Comparison of ENCODE assay signal across 2 cellular contexts in the genomic region with DNA sequence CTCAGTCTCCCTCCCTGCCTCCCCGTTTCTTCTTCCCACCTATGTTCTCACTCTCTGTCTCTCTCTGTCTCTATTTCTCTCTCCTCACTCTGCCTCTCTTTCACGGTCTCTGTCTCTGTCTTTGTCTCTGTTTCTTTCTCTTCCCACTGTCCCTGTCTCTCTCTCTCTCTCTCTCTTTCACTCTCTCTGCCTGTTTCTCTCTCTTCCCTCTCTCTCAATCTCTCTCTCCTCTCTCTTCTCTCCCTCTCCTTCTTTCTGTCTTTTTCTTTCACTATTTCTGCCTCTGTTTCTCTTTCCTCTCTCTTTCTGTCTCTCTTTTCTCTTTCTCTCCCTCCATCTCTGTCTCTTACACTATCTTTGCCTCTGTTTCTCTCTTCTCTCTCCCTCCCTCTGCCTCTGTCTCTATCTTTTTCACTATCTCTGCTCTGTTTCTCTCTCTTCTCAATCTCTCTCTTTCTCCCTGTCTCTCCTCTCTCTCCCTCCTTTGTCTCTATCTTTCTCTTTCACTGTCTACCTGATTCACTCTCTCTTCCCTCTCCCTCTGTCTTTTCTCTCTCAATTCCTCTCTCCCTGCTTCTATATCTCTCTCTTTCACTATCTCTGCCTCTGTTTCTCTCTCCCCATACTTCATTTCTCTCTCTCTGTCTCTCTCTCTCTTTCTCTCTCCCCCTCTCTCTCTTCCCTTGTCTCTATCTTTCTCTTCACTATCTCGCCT.
A peak's percentile ranks its signal among the peaks of the same experiment; 100 is the strongest.
TF ChIP-seq lines count a peak whose summit lies in the region.

No MANE protein-coding gene starts in this region.

TF ChIP-seq in HEK293, 187 proteins besides CTCF, POLR2A, EP300 and RAD21:
- TF ChIP-seq ZNF514 (tag by site-specific recombination; IDR thresholded peaks at IDR 0.05) (no peak), ZNF518A (tag by site-specific recombination; conservative IDR thresholded peaks at IDR 0.05; ENCODE audit: low read depth) (no peak), PRDM1 (tag by site-specific recombination; IDR thresholded peaks at IDR 0.05) (peak; percentile 61), ZNF596 (tag by site-specific recombination; IDR thresholded peaks at IDR 0.05) (peak; percentile 87), ZBTB1 (tag by site-specific recombination; IDR thresholded peaks at IDR 0.05) (no peak), ZNF366 (tag by site-specific recombination; conservative IDR thresholded peaks at IDR 0.05) (peak; percentile 41; the same call in 1 of the 2 replicates)

TF ChIP-seq in H1, 55 proteins besides CTCF, POLR2A, EP300 and RAD21:
- no peak for TF ChIP-seq MAX (IDR thresholded peaks at IDR 0.05)
- TF ChIP-seq EGR1 (IDR thresholded peaks at IDR 0.05; ENCODE audit: borderline replicate concordance, low read depth, low read length) = no peak
- TF ChIP-seq ATF2 (IDR thresholded peaks at IDR 0.05; ENCODE audit: low read length) = no peak
- no peak for TF ChIP-seq TAF1 (IDR thresholded peaks at IDR 0.05; ENCODE audit: low read depth, low read length)
- no peak for TF ChIP-seq USF2 (IDR thresholded peaks at IDR 0.05; ENCODE audit: low read length)
- TF ChIP-seq HDAC6 (IDR thresholded peaks at IDR 0.05; ENCODE audit: low read depth, low read length) = no peak
- no peak for TF ChIP-seq CBX8 (IDR thresholded peaks at IDR 0.05; ENCODE audit: borderline replicate concordance, low read depth, low read length)
- no peak for TF ChIP-seq CBX5 (IDR thresholded peaks at IDR 0.05; ENCODE audit: low read depth, low read length)
- no peak for TF ChIP-seq ASH2L (IDR thresholded peaks at IDR 0.05; ENCODE audit: low read length)
- TF ChIP-seq E2F6 (IDR thresholded peaks at IDR 0.05) = no peak
- no peak for TF ChIP-seq KDM4A (IDR thresholded peaks at IDR 0.05; ENCODE audit: low read depth, low read length, severe bottlenecking)
- no peak for TF ChIP-seq SP2 (IDR thresholded peaks at IDR 0.05; ENCODE audit: low read length)
- no peak for TF ChIP-seq SUZ12 (IDR thresholded peaks at IDR 0.05; ENCODE audit: low read length)
- TF ChIP-seq SIRT6 (IDR thresholded peaks at IDR 0.05; ENCODE audit: low read length) = no peak
